1 cellular context compared by ENCODE assay signal in genomic region chr4:54085284-54085683, GRCh38.
TF ChIP-seq lines count a peak whose summit lies in the region.

No MANE protein-coding gene starts in this region.

TF ChIP-seq in HepG2, 621 proteins besides CTCF, POLR2A, EP300 and RAD21 (continued from another document and continues in another):
- no peak for TF ChIP-seq ZBTB25 (CRISPR knock-in tag; IDR thresholded peaks at IDR 0.05)
- no peak for TF ChIP-seq ZSCAN12 (CRISPR knock-in tag; IDR thresholded peaks at IDR 0.05)
- no peak for TF ChIP-seq ZNF557 (CRISPR knock-in tag; IDR thresholded peaks at IDR 0.05)
- TF ChIP-seq PITX1 (CRISPR knock-in tag; IDR thresholded peaks at IDR 0.05): no peak
- TF ChIP-seq NFIC (IDR thresholded peaks at IDR 0.05; ENCODE audit: low read length): peak; percentile 37; the same call in 1 of the 2 replicates
- TF ChIP-seq SMC3 (IDR thresholded peaks at IDR 0.05; ENCODE audit: low read length): peak; percentile 19; the same call in 1 of the 2 replicates
- TF ChIP-seq ZNF766 (CRISPR knock-in tag; IDR thresholded peaks at IDR 0.05; ENCODE audit: borderline replicate concordance): no peak
- no peak for TF ChIP-seq MBNL3 (CRISPR knock-in tag; conservative IDR thresholded peaks at IDR 0.05)
- TF ChIP-seq TCF7L2 (IDR thresholded peaks at IDR 0.05; ENCODE audit: low read depth, low read length): no peak
- TF ChIP-seq ZNF768 (CRISPR knock-in tag; IDR thresholded peaks at IDR 0.05): no peak
- TF ChIP-seq ZNF484 (CRISPR knock-in tag; IDR thresholded peaks at IDR 0.05; ENCODE audit: borderline replicate concordance, low read depth): no peak
- TF ChIP-seq SOX13 (IDR thresholded peaks at IDR 0.05): no peak
- peak in 1 of 2 experiments; percentile 84; a peak in 2 of 4 replicates for TF ChIP-seq SOX13 (CRISPR knock-in tag; conservative IDR thresholded peaks at IDR 0.05 in 1 of 2, IDR thresholded peaks at IDR 0.05 in 1 of 2)
- TF ChIP-seq, protein P1, sequence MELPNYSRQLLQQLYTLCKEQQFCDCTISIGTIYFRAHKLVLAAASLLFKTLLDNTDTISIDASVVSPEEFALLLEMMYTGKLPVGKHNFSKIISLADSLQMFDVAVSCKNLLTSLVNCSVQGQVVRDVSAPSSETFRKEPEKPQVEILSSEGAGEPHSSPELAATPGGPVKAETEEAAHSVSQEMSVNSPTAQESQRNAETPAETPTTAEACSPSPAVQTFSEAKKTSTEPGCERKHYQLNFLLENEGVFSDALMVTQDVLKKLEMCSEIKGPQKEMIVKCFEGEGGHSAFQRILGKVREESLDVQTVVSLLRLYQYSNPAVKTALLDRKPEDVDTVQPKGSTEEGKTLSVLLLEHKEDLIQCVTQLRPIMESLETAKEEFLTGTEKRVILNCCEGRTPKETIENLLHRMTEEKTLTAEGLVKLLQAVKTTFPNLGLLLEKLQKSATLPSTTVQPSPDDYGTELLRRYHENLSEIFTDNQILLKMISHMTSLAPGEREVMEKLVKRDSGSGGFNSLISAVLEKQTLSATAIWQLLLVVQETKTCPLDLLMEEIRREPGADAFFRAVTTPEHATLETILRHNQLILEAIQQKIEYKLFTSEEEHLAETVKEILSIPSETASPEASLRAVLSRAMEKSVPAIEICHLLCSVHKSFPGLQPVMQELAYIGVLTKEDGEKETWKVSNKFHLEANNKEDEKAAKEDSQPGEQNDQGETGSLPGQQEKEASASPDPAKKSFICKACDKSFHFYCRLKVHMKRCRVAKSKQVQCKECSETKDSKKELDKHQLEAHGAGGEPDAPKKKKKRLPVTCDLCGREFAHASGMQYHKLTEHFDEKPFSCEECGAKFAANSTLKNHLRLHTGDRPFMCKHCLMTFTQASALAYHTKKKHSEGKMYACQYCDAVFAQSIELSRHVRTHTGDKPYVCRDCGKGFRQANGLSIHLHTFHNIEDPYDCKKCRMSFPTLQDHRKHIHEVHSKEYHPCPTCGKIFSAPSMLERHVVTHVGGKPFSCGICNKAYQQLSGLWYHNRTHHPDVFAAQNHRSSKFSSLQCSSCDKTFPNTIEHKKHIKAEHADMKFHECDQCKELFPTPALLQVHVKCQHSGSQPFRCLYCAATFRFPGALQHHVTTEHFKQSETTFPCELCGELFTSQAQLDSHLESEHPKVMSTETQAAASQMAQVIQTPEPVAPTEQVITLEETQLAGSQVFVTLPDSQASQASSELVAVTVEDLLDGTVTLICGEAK (IDR thresholded peaks at IDR 0.05): no peak
- TF ChIP-seq, protein P1 (CRISPR knock-in tag; IDR thresholded peaks at IDR 0.05): no peak
- TF ChIP-seq, protein P2, sequence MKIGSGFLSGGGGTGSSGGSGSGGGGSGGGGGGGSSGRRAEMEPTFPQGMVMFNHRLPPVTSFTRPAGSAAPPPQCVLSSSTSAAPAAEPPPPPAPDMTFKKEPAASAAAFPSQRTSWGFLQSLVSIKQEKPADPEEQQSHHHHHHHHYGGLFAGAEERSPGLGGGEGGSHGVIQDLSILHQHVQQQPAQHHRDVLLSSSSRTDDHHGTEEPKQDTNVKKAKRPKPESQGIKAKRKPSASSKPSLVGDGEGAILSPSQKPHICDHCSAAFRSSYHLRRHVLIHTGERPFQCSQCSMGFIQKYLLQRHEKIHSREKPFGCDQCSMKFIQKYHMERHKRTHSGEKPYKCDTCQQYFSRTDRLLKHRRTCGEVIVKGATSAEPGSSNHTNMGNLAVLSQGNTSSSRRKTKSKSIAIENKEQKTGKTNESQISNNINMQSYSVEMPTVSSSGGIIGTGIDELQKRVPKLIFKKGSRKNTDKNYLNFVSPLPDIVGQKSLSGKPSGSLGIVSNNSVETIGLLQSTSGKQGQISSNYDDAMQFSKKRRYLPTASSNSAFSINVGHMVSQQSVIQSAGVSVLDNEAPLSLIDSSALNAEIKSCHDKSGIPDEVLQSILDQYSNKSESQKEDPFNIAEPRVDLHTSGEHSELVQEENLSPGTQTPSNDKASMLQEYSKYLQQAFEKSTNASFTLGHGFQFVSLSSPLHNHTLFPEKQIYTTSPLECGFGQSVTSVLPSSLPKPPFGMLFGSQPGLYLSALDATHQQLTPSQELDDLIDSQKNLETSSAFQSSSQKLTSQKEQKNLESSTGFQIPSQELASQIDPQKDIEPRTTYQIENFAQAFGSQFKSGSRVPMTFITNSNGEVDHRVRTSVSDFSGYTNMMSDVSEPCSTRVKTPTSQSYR (CRISPR knock-in tag; IDR thresholded peaks at IDR 0.05; ENCODE audit: borderline replicate concordance): no peak
- no peak for TF ChIP-seq NFKBIZ (CRISPR knock-in tag; IDR thresholded peaks at IDR 0.05)
- no peak for TF ChIP-seq SALL1 (CRISPR knock-in tag; IDR thresholded peaks at IDR 0.05)
- TF ChIP-seq ADNP (CRISPR knock-in tag; IDR thresholded peaks at IDR 0.05): no peak
- no peak for TF ChIP-seq SATB2 (CRISPR knock-in tag; IDR thresholded peaks at IDR 0.05)
- TF ChIP-seq ZNF558 (CRISPR knock-in tag; IDR thresholded peaks at IDR 0.05; ENCODE audit: borderline replicate concordance): no peak
- no peak for TF ChIP-seq SPEN (CRISPR knock-in tag; IDR thresholded peaks at IDR 0.05; ENCODE audit: low read depth)
- no peak for TF ChIP-seq PATZ1 (CRISPR knock-in tag; IDR thresholded peaks at IDR 0.05)
- TF ChIP-seq ARNTL (CRISPR knock-in tag; IDR thresholded peaks at IDR 0.05): no peak
- TF ChIP-seq HIC2 (CRISPR knock-in tag; IDR thresholded peaks at IDR 0.05; ENCODE audit: low read depth): no peak
- TF ChIP-seq ZNF564 (CRISPR knock-in tag; IDR thresholded peaks at IDR 0.05): no peak
- TF ChIP-seq ATF7-NPFF (CRISPR knock-in tag; IDR thresholded peaks at IDR 0.05; ENCODE audit: low read depth): no peak
- no peak for TF ChIP-seq ZBTB1 (CRISPR knock-in tag; IDR thresholded peaks at IDR 0.05; ENCODE audit: borderline replicate concordance)
- TF ChIP-seq, protein P3, sequence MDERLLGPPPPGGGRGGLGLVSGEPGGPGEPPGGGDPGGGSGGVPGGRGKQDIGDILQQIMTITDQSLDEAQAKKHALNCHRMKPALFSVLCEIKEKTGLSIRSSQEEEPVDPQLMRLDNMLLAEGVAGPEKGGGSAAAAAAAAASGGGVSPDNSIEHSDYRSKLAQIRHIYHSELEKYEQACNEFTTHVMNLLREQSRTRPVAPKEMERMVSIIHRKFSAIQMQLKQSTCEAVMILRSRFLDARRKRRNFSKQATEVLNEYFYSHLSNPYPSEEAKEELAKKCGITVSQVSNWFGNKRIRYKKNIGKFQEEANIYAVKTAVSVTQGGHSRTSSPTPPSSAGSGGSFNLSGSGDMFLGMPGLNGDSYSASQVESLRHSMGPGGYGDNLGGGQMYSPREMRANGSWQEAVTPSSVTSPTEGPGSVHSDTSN (CRISPR knock-in tag; IDR thresholded peaks at IDR 0.05): peak; percentile 30; the same call in 1 of the 2 replicates
- TF ChIP-seq RFXAP (CRISPR knock-in tag; IDR thresholded peaks at IDR 0.05; ENCODE audit: borderline replicate concordance): no peak
- no peak for TF ChIP-seq KLF12 (CRISPR knock-in tag; IDR thresholded peaks at IDR 0.05; ENCODE audit: borderline replicate concordance)
- peak; percentile 94 for TF ChIP-seq CEBPB (IDR thresholded peaks at IDR 0.05; ENCODE audit: borderline replicate concordance, low read depth, low read length)
- peak; percentile 25; the same call in 1 of the 2 replicates for TF ChIP-seq MAFF (IDR thresholded peaks at IDR 0.05; ENCODE audit: low read depth, low read length)
- no peak for TF ChIP-seq TBL1XR1 (IDR thresholded peaks at IDR 0.05; ENCODE audit: borderline replicate concordance, low read length, partially characterized antibody)
- TF ChIP-seq ASH2L (IDR thresholded peaks at IDR 0.05; ENCODE audit: insufficient read length, low read depth, low read length): no peak
- TF ChIP-seq SMAD1 (CRISPR knock-in tag; IDR thresholded peaks at IDR 0.05; ENCODE audit: borderline replicate concordance, low read depth): no peak
- TF ChIP-seq, protein P4, sequence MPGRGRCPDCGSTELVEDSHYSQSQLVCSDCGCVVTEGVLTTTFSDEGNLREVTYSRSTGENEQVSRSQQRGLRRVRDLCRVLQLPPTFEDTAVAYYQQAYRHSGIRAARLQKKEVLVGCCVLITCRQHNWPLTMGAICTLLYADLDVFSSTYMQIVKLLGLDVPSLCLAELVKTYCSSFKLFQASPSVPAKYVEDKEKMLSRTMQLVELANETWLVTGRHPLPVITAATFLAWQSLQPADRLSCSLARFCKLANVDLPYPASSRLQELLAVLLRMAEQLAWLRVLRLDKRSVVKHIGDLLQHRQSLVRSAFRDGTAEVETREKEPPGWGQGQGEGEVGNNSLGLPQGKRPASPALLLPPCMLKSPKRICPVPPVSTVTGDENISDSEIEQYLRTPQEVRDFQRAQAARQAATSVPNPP (CRISPR knock-in tag; IDR thresholded peaks at IDR 0.05): no peak
- TF ChIP-seq SOX5 (CRISPR knock-in tag; IDR thresholded peaks at IDR 0.05; ENCODE audit: borderline replicate concordance): peak; percentile 88
- peak; percentile 40; the same call in 1 of the 2 replicates for TF ChIP-seq MED1 (CRISPR knock-in tag; IDR thresholded peaks at IDR 0.05)
- TF ChIP-seq THYN1 (CRISPR knock-in tag; IDR thresholded peaks at IDR 0.05; ENCODE audit: borderline replicate concordance, low read depth): no peak
